1 cellular context compared by ENCODE assay signal in the genomic region with DNA sequence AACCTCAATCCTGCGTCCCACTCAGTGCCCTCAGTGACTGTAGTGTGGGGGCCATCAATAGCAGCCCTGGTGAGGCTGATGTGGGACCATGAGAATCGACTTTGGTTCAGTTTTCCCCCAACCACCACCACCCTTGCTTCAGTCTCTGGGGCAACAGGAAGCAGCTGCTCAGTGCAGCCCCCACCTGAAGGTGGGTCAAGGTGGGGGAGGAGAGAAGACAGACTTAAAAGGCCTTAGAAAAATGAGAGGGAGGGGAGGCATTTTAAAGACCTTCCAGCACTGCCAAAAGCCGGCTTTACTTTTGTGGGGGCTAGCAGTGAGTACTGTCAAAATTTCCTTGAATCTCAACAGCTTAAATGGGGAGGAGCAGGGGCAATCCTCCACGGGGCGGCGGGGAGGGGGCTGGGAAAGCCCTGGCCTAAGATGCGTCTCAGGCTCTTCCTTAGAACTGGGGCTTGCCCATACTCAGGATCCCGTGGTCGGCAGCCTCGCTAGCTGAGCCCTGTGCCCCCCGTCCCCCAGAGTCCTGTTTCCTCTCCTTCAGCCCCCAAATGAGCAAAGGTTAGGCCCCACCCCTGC.
TF ChIP-seq lines count a peak whose summit lies in the region.

No MANE protein-coding gene starts in this region.

TF ChIP-seq in K562, 482 proteins besides CTCF, POLR2A, EP300 and RAD21:
- TF ChIP-seq SMAD3 (CRISPR knock-in tag; conservative IDR thresholded peaks at IDR 0.05) = no peak
- TF ChIP-seq JUN (IDR thresholded peaks at IDR 0.05; ENCODE audit: borderline replicate concordance, low read depth, low read length) = no peak
- TF ChIP-seq JUN (CRISPR knock-in tag; IDR thresholded peaks at IDR 0.05; ENCODE audit: borderline replicate concordance) = 0 out of 2 replicates have a peak, but pooled peaks have one; percentile 5
- TF ChIP-seq, protein P1, sequence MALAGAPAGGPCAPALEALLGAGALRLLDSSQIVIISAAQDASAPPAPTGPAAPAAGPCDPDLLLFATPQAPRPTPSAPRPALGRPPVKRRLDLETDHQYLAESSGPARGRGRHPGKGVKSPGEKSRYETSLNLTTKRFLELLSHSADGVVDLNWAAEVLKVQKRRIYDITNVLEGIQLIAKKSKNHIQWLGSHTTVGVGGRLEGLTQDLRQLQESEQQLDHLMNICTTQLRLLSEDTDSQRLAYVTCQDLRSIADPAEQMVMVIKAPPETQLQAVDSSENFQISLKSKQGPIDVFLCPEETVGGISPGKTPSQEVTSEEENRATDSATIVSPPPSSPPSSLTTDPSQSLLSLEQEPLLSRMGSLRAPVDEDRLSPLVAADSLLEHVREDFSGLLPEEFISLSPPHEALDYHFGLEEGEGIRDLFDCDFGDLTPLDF (CRISPR knock-in tag; IDR thresholded peaks at IDR 0.05) = 0 out of 2 replicates have a peak, but pooled peaks have one; percentile 49
- peak in 1 of 2 experiments; percentile 4; a peak in 1 of 4 replicates for TF ChIP-seq TEAD1 (CRISPR knock-in tag; IDR thresholded peaks at IDR 0.05)
- TF ChIP-seq, protein P2, sequence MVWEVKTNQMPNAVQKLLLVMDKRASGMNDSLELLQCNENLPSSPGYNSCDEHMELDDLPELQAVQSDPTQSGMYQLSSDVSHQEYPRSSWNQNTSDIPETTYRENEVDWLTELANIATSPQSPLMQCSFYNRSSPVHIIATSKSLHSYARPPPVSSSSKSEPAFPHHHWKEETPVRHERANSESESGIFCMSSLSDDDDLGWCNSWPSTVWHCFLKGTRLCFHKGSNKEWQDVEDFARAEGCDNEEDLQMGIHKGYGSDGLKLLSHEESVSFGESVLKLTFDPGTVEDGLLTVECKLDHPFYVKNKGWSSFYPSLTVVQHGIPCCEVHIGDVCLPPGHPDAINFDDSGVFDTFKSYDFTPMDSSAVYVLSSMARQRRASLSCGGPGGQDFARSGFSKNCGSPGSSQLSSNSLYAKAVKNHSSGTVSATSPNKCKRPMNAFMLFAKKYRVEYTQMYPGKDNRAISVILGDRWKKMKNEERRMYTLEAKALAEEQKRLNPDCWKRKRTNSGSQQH (CRISPR knock-in tag; IDR thresholded peaks at IDR 0.05) = 0 out of 2 replicates have a peak, but pooled peaks have one; percentile 5
- TF ChIP-seq, protein P3, sequence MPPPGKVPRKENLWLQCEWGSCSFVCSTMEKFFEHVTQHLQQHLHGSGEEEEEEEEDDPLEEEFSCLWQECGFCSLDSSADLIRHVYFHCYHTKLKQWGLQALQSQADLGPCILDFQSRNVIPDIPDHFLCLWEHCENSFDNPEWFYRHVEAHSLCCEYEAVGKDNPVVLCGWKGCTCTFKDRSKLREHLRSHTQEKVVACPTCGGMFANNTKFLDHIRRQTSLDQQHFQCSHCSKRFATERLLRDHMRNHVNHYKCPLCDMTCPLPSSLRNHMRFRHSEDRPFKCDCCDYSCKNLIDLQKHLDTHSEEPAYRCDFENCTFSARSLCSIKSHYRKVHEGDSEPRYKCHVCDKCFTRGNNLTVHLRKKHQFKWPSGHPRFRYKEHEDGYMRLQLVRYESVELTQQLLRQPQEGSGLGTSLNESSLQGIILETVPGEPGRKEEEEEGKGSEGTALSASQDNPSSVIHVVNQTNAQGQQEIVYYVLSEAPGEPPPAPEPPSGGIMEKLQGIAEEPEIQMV (tag; conservative IDR thresholded peaks at IDR 0.05; ENCODE audit: low read depth) = no peak
- TF ChIP-seq, protein P4, sequence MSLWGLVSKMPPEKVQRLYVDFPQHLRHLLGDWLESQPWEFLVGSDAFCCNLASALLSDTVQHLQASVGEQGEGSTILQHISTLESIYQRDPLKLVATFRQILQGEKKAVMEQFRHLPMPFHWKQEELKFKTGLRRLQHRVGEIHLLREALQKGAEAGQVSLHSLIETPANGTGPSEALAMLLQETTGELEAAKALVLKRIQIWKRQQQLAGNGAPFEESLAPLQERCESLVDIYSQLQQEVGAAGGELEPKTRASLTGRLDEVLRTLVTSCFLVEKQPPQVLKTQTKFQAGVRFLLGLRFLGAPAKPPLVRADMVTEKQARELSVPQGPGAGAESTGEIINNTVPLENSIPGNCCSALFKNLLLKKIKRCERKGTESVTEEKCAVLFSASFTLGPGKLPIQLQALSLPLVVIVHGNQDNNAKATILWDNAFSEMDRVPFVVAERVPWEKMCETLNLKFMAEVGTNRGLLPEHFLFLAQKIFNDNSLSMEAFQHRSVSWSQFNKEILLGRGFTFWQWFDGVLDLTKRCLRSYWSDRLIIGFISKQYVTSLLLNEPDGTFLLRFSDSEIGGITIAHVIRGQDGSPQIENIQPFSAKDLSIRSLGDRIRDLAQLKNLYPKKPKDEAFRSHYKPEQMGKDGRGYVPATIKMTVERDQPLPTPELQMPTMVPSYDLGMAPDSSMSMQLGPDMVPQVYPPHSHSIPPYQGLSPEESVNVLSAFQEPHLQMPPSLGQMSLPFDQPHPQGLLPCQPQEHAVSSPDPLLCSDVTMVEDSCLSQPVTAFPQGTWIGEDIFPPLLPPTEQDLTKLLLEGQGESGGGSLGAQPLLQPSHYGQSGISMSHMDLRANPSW (CRISPR knock-in tag; IDR thresholded peaks at IDR 0.05) = 0 out of 2 replicates have a peak, but pooled peaks have one; percentile 69
- TF ChIP-seq ZNF445 (CRISPR knock-in tag; IDR thresholded peaks at IDR 0.05; ENCODE audit: low read depth) = 0 out of 2 replicates have a peak, but pooled peaks have one; percentile 25
- peak; percentile 10 for TF ChIP-seq TAF1 (IDR thresholded peaks at IDR 0.05; ENCODE audit: control insufficient read depth, extremely low read depth, insufficient read depth, low read length, severe bottlenecking)
- 0 out of 2 replicates have a peak, but pooled peaks have one; percentile 7 for TF ChIP-seq SP1 (CRISPR knock-in tag; IDR thresholded peaks at IDR 0.05)
- TF ChIP-seq GTF2F1 (IDR thresholded peaks at IDR 0.05; ENCODE audit: low read depth, low read length) = no peak
- TF ChIP-seq, protein P5, sequence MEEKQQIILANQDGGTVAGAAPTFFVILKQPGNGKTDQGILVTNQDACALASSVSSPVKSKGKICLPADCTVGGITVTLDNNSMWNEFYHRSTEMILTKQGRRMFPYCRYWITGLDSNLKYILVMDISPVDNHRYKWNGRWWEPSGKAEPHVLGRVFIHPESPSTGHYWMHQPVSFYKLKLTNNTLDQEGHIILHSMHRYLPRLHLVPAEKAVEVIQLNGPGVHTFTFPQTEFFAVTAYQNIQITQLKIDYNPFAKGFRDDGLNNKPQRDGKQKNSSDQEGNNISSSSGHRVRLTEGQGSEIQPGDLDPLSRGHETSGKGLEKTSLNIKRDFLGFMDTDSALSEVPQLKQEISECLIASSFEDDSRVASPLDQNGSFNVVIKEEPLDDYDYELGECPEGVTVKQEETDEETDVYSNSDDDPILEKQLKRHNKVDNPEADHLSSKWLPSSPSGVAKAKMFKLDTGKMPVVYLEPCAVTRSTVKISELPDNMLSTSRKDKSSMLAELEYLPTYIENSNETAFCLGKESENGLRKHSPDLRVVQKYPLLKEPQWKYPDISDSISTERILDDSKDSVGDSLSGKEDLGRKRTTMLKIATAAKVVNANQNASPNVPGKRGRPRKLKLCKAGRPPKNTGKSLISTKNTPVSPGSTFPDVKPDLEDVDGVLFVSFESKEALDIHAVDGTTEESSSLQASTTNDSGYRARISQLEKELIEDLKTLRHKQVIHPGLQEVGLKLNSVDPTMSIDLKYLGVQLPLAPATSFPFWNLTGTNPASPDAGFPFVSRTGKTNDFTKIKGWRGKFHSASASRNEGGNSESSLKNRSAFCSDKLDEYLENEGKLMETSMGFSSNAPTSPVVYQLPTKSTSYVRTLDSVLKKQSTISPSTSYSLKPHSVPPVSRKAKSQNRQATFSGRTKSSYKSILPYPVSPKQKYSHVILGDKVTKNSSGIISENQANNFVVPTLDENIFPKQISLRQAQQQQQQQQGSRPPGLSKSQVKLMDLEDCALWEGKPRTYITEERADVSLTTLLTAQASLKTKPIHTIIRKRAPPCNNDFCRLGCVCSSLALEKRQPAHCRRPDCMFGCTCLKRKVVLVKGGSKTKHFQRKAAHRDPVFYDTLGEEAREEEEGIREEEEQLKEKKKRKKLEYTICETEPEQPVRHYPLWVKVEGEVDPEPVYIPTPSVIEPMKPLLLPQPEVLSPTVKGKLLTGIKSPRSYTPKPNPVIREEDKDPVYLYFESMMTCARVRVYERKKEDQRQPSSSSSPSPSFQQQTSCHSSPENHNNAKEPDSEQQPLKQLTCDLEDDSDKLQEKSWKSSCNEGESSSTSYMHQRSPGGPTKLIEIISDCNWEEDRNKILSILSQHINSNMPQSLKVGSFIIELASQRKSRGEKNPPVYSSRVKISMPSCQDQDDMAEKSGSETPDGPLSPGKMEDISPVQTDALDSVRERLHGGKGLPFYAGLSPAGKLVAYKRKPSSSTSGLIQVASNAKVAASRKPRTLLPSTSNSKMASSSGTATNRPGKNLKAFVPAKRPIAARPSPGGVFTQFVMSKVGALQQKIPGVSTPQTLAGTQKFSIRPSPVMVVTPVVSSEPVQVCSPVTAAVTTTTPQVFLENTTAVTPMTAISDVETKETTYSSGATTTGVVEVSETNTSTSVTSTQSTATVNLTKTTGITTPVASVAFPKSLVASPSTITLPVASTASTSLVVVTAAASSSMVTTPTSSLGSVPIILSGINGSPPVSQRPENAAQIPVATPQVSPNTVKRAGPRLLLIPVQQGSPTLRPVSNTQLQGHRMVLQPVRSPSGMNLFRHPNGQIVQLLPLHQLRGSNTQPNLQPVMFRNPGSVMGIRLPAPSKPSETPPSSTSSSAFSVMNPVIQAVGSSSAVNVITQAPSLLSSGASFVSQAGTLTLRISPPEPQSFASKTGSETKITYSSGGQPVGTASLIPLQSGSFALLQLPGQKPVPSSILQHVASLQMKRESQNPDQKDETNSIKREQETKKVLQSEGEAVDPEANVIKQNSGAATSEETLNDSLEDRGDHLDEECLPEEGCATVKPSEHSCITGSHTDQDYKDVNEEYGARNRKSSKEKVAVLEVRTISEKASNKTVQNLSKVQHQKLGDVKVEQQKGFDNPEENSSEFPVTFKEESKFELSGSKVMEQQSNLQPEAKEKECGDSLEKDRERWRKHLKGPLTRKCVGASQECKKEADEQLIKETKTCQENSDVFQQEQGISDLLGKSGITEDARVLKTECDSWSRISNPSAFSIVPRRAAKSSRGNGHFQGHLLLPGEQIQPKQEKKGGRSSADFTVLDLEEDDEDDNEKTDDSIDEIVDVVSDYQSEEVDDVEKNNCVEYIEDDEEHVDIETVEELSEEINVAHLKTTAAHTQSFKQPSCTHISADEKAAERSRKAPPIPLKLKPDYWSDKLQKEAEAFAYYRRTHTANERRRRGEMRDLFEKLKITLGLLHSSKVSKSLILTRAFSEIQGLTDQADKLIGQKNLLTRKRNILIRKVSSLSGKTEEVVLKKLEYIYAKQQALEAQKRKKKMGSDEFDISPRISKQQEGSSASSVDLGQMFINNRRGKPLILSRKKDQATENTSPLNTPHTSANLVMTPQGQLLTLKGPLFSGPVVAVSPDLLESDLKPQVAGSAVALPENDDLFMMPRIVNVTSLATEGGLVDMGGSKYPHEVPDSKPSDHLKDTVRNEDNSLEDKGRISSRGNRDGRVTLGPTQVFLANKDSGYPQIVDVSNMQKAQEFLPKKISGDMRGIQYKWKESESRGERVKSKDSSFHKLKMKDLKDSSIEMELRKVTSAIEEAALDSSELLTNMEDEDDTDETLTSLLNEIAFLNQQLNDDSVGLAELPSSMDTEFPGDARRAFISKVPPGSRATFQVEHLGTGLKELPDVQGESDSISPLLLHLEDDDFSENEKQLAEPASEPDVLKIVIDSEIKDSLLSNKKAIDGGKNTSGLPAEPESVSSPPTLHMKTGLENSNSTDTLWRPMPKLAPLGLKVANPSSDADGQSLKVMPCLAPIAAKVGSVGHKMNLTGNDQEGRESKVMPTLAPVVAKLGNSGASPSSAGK (IDR thresholded peaks at IDR 0.05) = no peak
- no peak for TF ChIP-seq CREBBP (IDR thresholded peaks at IDR 0.05; ENCODE audit: low read depth, low read length)
- 0 out of 4 replicates have a peak, but pooled peaks of 1 of the 2 experiments have one; percentile 41 for TF ChIP-seq SIN3A (IDR thresholded peaks at IDR 0.05; ENCODE audit: borderline replicate concordance in 2 of 2, control insufficient read depth in 1 of 2, low read depth in 2 of 2, low read length in 2 of 2)
- TF ChIP-seq FOXK1 (CRISPR knock-in tag; IDR thresholded peaks at IDR 0.05; ENCODE audit: borderline replicate concordance) = 0 out of 2 replicates have a peak, but pooled peaks have one; percentile 33
- TF ChIP-seq MAFF (IDR thresholded peaks at IDR 0.05; ENCODE audit: low read length) = no peak
- TF ChIP-seq ZBTB7A (IDR thresholded peaks at IDR 0.05; ENCODE audit: borderline replicate concordance, control insufficient read depth, low read depth, low read length) = peak; percentile 39; the same call in 1 of the 2 replicates
- TF ChIP-seq HMG20A (CRISPR knock-in tag; conservative IDR thresholded peaks at IDR 0.05) = no peak
- TF ChIP-seq ZC3H4 (CRISPR knock-in tag; IDR thresholded peaks at IDR 0.05; ENCODE audit: borderline replicate concordance) = peak; percentile 42; the same call in 1 of the 2 replicates
- peak; percentile 84; the same call in 1 of the 2 replicates for TF ChIP-seq KAT7 (CRISPR knock-in tag; IDR thresholded peaks at IDR 0.05; ENCODE audit: borderline replicate concordance)
- peak; percentile 48 for TF ChIP-seq CHD1 (IDR thresholded peaks at IDR 0.05; ENCODE audit: low read length)
